In genomic region chr14:63383776-63384367, GRCh38 we compare ENCODE assay signal across 8 cellular contexts.
A peak's percentile ranks its signal among the peaks of the same experiment; 100 is the strongest.
DNase-seq lines count a peak whose midpoint lies in the region; ATAC-seq and TF ChIP-seq lines count a peak whose summit lies in the region.

No MANE protein-coding gene starts in this region.

- intact Hi-C loops in PC-3 (cut with micrococcal nuclease), result no loop called here

- no peaks in the 10 kb centered on the region for H3K27me3 Mint-ChIP-seq in activated CD8-positive, alpha-beta memory T cell treated with anti-CD3 and anti-CD28 coated beads, Interleukin-2, amount 10 ng/mL, durations not matched to agents 7 days and 5 days
- H3K27me3 Mint-ChIP-seq in endodermal cell (ENCODE audit: insufficient read depth), result no peaks in the 10 kb centered on the region

- 94 to 95% methylated on average over 4 of the region's 4 CpGs for WGBS in endodermal cell (ENCODE audit: insufficient coverage in 1 of 2, insufficient read length in 1 of 2), 2 experiments

- no peaks in the 10 kb centered on the region for H3K79me2 ChIP-seq in PC-3 (ENCODE audit: low read length)

- peaks cover 39% of the 10 kb centered on the region for H3K36me3 Mint-ChIP-seq in activated CD8-positive, alpha-beta memory T cell treated with anti-CD3 and anti-CD28 coated beads, Interleukin-2, amount 10 ng/mL, durations not matched to agents 7 days and 5 days
- peaks cover 73% of the 10 kb centered on the region for H3K36me3 Mint-ChIP-seq in endodermal cell (ENCODE audit: low read depth)

- H3K4me1 ChIP-seq in endodermal cell (ENCODE audit: control insufficient read depth, insufficient read depth, low read length) (no peaks in the 10 kb centered on the region), PC-3 (ENCODE audit: insufficient read depth, low read length) (no peaks in the 10 kb centered on the region)

- H3K4me3 ChIP-seq in GM12865 (ENCODE audit: low read depth, low read length), result no peak overlapping the region
- H3K4me3 ChIP-seq in endodermal cell (ENCODE audit: low read length), result no peak overlapping the region
- H3K4me3 ChIP-seq in PC-3 (ENCODE audit: low read length), result no peak overlapping the region

- DNase-seq in GM12865 (ENCODE audit: low read depth), result peak; percentile 58
- peak; percentile 80 for DNase-seq in activated CD8-positive, alpha-beta memory T cell treated with anti-CD3 and anti-CD28 coated beads, Interleukin-2, amount 10 ng/mL, durations not matched to agents 7 days and 5 days
- no peak for DNase-seq in NCI-H2171 treated with DMSO at 0.1 percent for 48 hours (lab: John Stamatoyannopoulos, UW)
- no peak for DNase-seq in endodermal cell
- DNase-seq in NCI-H2196 (lab: John Stamatoyannopoulos, UW; ENCODE audit: unreplicated experiment), result no peak
- no peak for DNase-seq in PC-3

- H3K27me3 ChIP-seq in endodermal cell (ENCODE audit: control insufficient read depth, insufficient read depth, low read length, poor library complexity, severe bottlenecking), result no peaks in the 10 kb centered on the region
- H3K27me3 ChIP-seq in PC-3 (ENCODE audit: low read length), result no peaks in the 10 kb centered on the region

- CTCF ChIA-PET in activated CD8-positive, alpha-beta memory T cell treated with anti-CD3 and anti-CD28 coated beads, Interleukin-2, amount 10 ng/mL, durations not matched to agents 7 days and 5 days (lab: Charles Lee), result interaction anchor here (0.9 to 1.9 kb wide), 3 partner anchors 160 to 911 kb away, joined by 3 to 7 read pairs (median 4); partner anchors contain the start of genes ESR2, PPP2R5E and WDR89
- CTCF ChIA-PET in PC-3 (lab: Charles Lee), result no interaction called here

- no peaks in the 10 kb centered on the region for H3F3A ChIP-seq in PC-3 (ENCODE audit: low read length, unreplicated experiment)

- POLR2A ChIA-PET in PC-3 (lab: Charles Lee; ENCODE audit: unreplicated experiment), result no interaction called here

- no peaks in the 10 kb centered on the region for H3K9me2 ChIP-seq in PC-3 (replicated peaks; ENCODE audit: low read length)

- H3K27ac Mint-ChIP-seq in activated CD8-positive, alpha-beta memory T cell treated with anti-CD3 and anti-CD28 coated beads, Interleukin-2, amount 10 ng/mL, durations not matched to agents 7 days and 5 days, result peak overlapping the region; percentile 95
- no peak overlapping the region for H3K27ac Mint-ChIP-seq in endodermal cell

- H3K4me3 Mint-ChIP-seq in activated CD8-positive, alpha-beta memory T cell treated with anti-CD3 and anti-CD28 coated beads, Interleukin-2, amount 10 ng/mL, durations not matched to agents 7 days and 5 days, result peak overlapping the region; percentile 23
- H3K4me3 Mint-ChIP-seq in endodermal cell, result no peak overlapping the region

- H3K4me2 ChIP-seq in PC-3 (ENCODE audit: low read length), result no peak overlapping the region

- no peaks in the 10 kb centered on the region for H3K9me3 ChIP-seq in endodermal cell (ENCODE audit: control insufficient read depth, low read length)
- H3K9me3 ChIP-seq in PC-3 (ENCODE audit: low read length), result no peaks in the 10 kb centered on the region

- ATAC-seq in GM19395 (IDR thresholded peaks at IDR 0.05; ENCODE audit: unreplicated experiment) (peak; percentile 91), HG03378 (IDR thresholded peaks at IDR 0.05; ENCODE audit: unreplicated experiment) (peak; percentile 87), PC-3 (no peak)
- ATAC-seq in activated CD8-positive, alpha-beta memory T cell treated with anti-CD3 and anti-CD28 coated beads, Interleukin-2, amount 10 ng/mL, durations not matched to agents 7 days and 5 days, result peak; percentile 97

- peaks cover 21% of the 10 kb centered on the region for H3K4me1 Mint-ChIP-seq in activated CD8-positive, alpha-beta memory T cell treated with anti-CD3 and anti-CD28 coated beads, Interleukin-2, amount 10 ng/mL, durations not matched to agents 7 days and 5 days
- no peaks in the 10 kb centered on the region for H3K4me1 Mint-ChIP-seq in endodermal cell

- H3K27ac ChIP-seq in endodermal cell (ENCODE audit: low read depth, low read length) (no peak overlapping the region), PC-3 (ENCODE audit: low read length) (no peak overlapping the region)

- no peaks in the 10 kb centered on the region for H4K20me1 ChIP-seq in PC-3 (ENCODE audit: low read length)

- no peaks in the 10 kb centered on the region for H3K9me3 Mint-ChIP-seq in activated CD8-positive, alpha-beta memory T cell treated with anti-CD3 and anti-CD28 coated beads, Interleukin-2, amount 10 ng/mL, durations not matched to agents 7 days and 5 days (ENCODE audit: low read depth)
- no peaks in the 10 kb centered on the region for H3K9me3 Mint-ChIP-seq in endodermal cell

- BruUV-seq in PC-3 (replicated peaks; lab: Mats Ljungman, UMichigan), result no TSS peak

- H3K9ac ChIP-seq in endodermal cell (ENCODE audit: extremely low read depth, low read length, poor library complexity, severe bottlenecking) (no peak overlapping the region), PC-3 (ENCODE audit: low read length) (no peak overlapping the region)

- peaks cover 86% of the 10 kb centered on the region for H3K36me3 ChIP-seq in endodermal cell (ENCODE audit: control insufficient read depth, insufficient read depth, low read length)
- peaks cover 31% of the 10 kb centered on the region for H3K36me3 ChIP-seq in PC-3 (ENCODE audit: low read depth, low read length)

- H2AFZ ChIP-seq in PC-3 (ENCODE audit: low read length), result no peak overlapping the region

- TF ChIP-seq CTCF in GM12865 (IDR thresholded peaks at IDR 0.05; ENCODE audit: insufficient read depth, low read depth, low read length, missing control alignments), result no peak
- no peak for TF ChIP-seq CTCF in endodermal cell (conservative IDR thresholded peaks at IDR 0.05)
- no peak for TF ChIP-seq CTCF in PC-3 (conservative IDR thresholded peaks at IDR 0.05; ENCODE audit: low read depth, low read length)

Comparison
In these comparisons a context has a peak if more than half of its experiments do, and no peak if none do; other contexts are left out.
1. DNase-seq: peak in GM12865 (single experiment) and activated CD8-positive, alpha-beta memory T cell treated with anti-CD3 and anti-CD28 coated beads, Interleukin-2, amount 10 ng/mL, durations not matched to agents 7 days and 5 days (single experiment); none in NCI-H2171 treated with DMSO at 0.1 percent for 48 hours (single experiment), endodermal cell (single experiment), NCI-H2196 (single experiment) and PC-3 (single experiment).